ENCODE assay signal across 12 cellular contexts in the genomic region with DNA sequence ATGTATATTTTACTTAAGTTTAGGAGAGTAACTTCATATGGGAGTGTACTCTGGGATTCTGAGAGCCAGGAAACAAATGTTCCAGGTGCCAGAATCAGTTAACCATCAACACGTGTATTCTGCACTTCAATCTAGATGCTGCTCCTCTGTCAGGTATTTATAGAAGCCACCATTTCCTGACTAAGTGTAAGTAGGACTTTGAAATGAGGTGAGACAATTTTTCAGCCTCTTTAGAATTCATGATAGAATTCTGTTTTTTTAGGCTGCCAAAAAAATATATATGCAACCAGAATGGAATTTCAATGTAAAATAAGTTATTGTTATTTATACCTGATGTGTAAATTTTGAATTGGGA. TPM values are rescaled to one million over a fixed set of nuclear protein-coding genes. Genes with fewer than 3 reads are reported as not detected.
DNase-seq lines count a peak whose midpoint lies in the region; ATAC-seq and TF ChIP-seq lines count a peak whose summit lies in the region.
"Not testable (repeated sequence)": the region's sequence is repeated elsewhere in the genome, so short reads cannot be mapped to it uniquely, and the experiment has no call there.
"Had no signal": no experiment of that assay in that cellular context is flagged by ENCODE, and none has a peak within 500 bp of the region (broad histone marks: within the 10 kb centered on the region; RNA-seq: fewer than 3 reads in every experiment).

No MANE protein-coding gene starts in this region.

- H3K27ac ChIP-seq in CD8-positive, alpha-beta T cell (ENCODE audit: low read depth, low read length); Karpas-422 (ENCODE audit: low read length): not testable (repeated sequence)

- not testable (repeated sequence) for H3K27ac Mint-ChIP-seq in CD8-positive, alpha-beta T cell
- peak overlapping the region; percentile 9 for H3K27ac Mint-ChIP-seq in activated T-helper 17 cell treated with anti-CD3 and anti-CD28 coated beads, Interleukin-2, amount 50 U/mL, for 72 hours
- H3K27ac Mint-ChIP-seq in memory B cell: peak overlapping the region; percentile 32

- H3K36me3 Mint-ChIP-seq in CD8-positive, alpha-beta T cell; activated T-helper 17 cell treated with anti-CD3 and anti-CD28 coated beads, Interleukin-2, amount 50 U/mL, for 72 hours (ENCODE audit: low read depth); memory B cell: not testable (repeated sequence)

- CTCF ChIA-PET in CD8-positive, alpha-beta T cell (lab: Charles Lee): interaction anchor here (0.6 to 4.1 kb wide), 29 partner anchors 8 to 833 kb away, joined by 3 to 30 read pairs (median 4); no protein-coding TSS in a partner anchor

- H3K9me3 ChIP-seq in CD8-positive, alpha-beta T cell (ENCODE audit: low read length); Karpas-422 (ENCODE audit: low read length): not testable (repeated sequence)

- not testable (repeated sequence) for H3K79me2 ChIP-seq in Karpas-422 (ENCODE audit: low read length)

- not testable (repeated sequence) for H3K4me2 ChIP-seq in Karpas-422 (ENCODE audit: low read depth, low read length, poor library complexity, severe bottlenecking)

- not testable (repeated sequence) for ATAC-seq in CD8-positive, alpha-beta T cell; activated T-helper 17 cell treated with anti-CD3 and anti-CD28 coated beads, Interleukin-2, amount 50 U/mL, for 72 hours (replicated peaks); memory B cell (ENCODE audit: low read depth)
- ATAC-seq in GM19395 (IDR thresholded peaks at IDR 0.05; ENCODE audit: unreplicated experiment): peak; percentile 36
- peak; percentile 26 for ATAC-seq in GM21737 (IDR thresholded peaks at IDR 0.05; ENCODE audit: unreplicated experiment)
- peak; percentile 36 for ATAC-seq in HG03139 (IDR thresholded peaks at IDR 0.05; ENCODE audit: unreplicated experiment)

- not testable (repeated sequence) for H4K20me1 ChIP-seq in Karpas-422 (ENCODE audit: insufficient read depth, low read depth, low read length)

- TF ChIP-seq CTCF in CD8-positive, alpha-beta T cell (IDR thresholded peaks at IDR 0.05): not testable (repeated sequence)

- H3K27me3 ChIP-seq in CD8-positive, alpha-beta T cell (ENCODE audit: insufficient read depth, low read length); Karpas-422 (ENCODE audit: low read length): not testable (repeated sequence)

- not testable (repeated sequence) for H3K9ac ChIP-seq in Karpas-422 (ENCODE audit: low read length)

- not testable (repeated sequence) for H3K4me1 ChIP-seq in CD8-positive, alpha-beta T cell (ENCODE audit: insufficient read depth, low read length); Karpas-422 (ENCODE audit: low read length)

- not testable (repeated sequence) for H3K36me3 ChIP-seq in CD8-positive, alpha-beta T cell (ENCODE audit: insufficient read depth, low read length); Karpas-422 (ENCODE audit: insufficient read depth, low read length)

- intact Hi-C loops in CD8-positive, alpha-beta T cell (cut with DNase I, micrococcal nuclease): loop anchor here (5.0 to 10.0 kb wide), 3 partner anchors 81 to 551 kb away; no protein-coding TSS in a partner anchor

- H3K4me3 Mint-ChIP-seq in CD8-positive, alpha-beta T cell: peak overlapping the region; percentile 55
- peak overlapping the region; percentile 24 for H3K4me3 Mint-ChIP-seq in activated T-helper 17 cell treated with anti-CD3 and anti-CD28 coated beads, Interleukin-2, amount 50 U/mL, for 72 hours
- H3K4me3 Mint-ChIP-seq in memory B cell: not testable (repeated sequence)

- not testable (repeated sequence) for H3K4me1 Mint-ChIP-seq in CD8-positive, alpha-beta T cell (ENCODE audit: low read depth); activated T-helper 17 cell treated with anti-CD3 and anti-CD28 coated beads, Interleukin-2, amount 50 U/mL, for 72 hours; memory B cell

- not testable (repeated sequence) for DNase-seq in CD8-positive, alpha-beta T cell; memory B cell (ENCODE audit: low spot score in 2 of 2)
- peak; percentile 29 for DNase-seq in Karpas-422

- not testable (repeated sequence) for H3K9me2 ChIP-seq in Karpas-422 (replicated peaks; ENCODE audit: insufficient read depth, low read length)

- not testable (repeated sequence) for H3K4me3 ChIP-seq in CD8-positive, alpha-beta T cell (ENCODE audit: low read depth, low read length); Karpas-422 (ENCODE audit: low read length)

- POLR2A ChIA-PET in CD8-positive, alpha-beta T cell (lab: Charles Lee): not testable (repeated sequence)

- not testable (repeated sequence) for H3K27me3 Mint-ChIP-seq in CD8-positive, alpha-beta T cell (ENCODE audit: low read depth); activated T-helper 17 cell treated with anti-CD3 and anti-CD28 coated beads, Interleukin-2, amount 50 U/mL, for 72 hours; memory B cell

- not testable (repeated sequence) for H3K9me3 Mint-ChIP-seq in CD8-positive, alpha-beta T cell; activated T-helper 17 cell treated with anti-CD3 and anti-CD28 coated beads, Interleukin-2, amount 50 U/mL, for 72 hours; memory B cell

- H2AFZ ChIP-seq in Karpas-422 (ENCODE audit: low read length): not testable (repeated sequence)

RNA-seq across cellular contexts. Expression of a gene that starts 3.5 kb away (rescaled TPM):
- not detected for total RNA-seq in CD8-positive, alpha-beta T cell
- not detected in 2 replicates for total RNA-seq in Karpas-422 (2014; rRNA removed; shearing (Covaris generic); ENCODE audit: low replicate concordance)
- total RNA-seq in activated T-helper 17 cell treated with anti-CD3 and anti-CD28 coated beads, Interleukin-2, amount 50 U/mL, for 72 hours: not detected
- total RNA-seq: Caco-2, H1, HT1080, MCF 10A, RPMI7951 had no signal

RNA-seq across cellular contexts. Expression of a gene that starts 8.3 kb away (rescaled TPM):
- total RNA-seq in CD8-positive, alpha-beta T cell: not detected
- total RNA-seq in Karpas-422 (2014; rRNA removed; shearing (Covaris generic); ENCODE audit: low replicate concordance): not detected in 2 replicates
- not detected for total RNA-seq in activated T-helper 17 cell treated with anti-CD3 and anti-CD28 coated beads, Interleukin-2, amount 50 U/mL, for 72 hours
- total RNA-seq: Caco-2, H1, HT1080, MCF 10A, RPMI7951 had no signal

RNA-seq across cellular contexts. Expression of a gene that starts 19.2 kb away (rescaled TPM):
- not detected for total RNA-seq in CD8-positive, alpha-beta T cell
- not detected in 2 replicates for total RNA-seq in Karpas-422 (2014; rRNA removed; shearing (Covaris generic); ENCODE audit: low replicate concordance)
- not detected for total RNA-seq in activated T-helper 17 cell treated with anti-CD3 and anti-CD28 coated beads, Interleukin-2, amount 50 U/mL, for 72 hours
- total RNA-seq: Caco-2, H1, HT1080, MCF 10A, RPMI7951 had no signal

RNA-seq across cellular contexts. Expression of a gene that starts 29.4 kb away (rescaled TPM):
- not detected for total RNA-seq in CD8-positive, alpha-beta T cell
- total RNA-seq in Karpas-422 (2014; rRNA removed; shearing (Covaris generic); ENCODE audit: low replicate concordance): not detected in 2 replicates
- not detected for total RNA-seq in activated T-helper 17 cell treated with anti-CD3 and anti-CD28 coated beads, Interleukin-2, amount 50 U/mL, for 72 hours
- total RNA-seq: Caco-2, H1, HT1080, MCF 10A, RPMI7951 had no signal

RNA-seq across cellular contexts. Expression of a gene that starts 34.3 kb away (rescaled TPM):
- not detected for total RNA-seq in CD8-positive, alpha-beta T cell
- total RNA-seq in Karpas-422 (2014; rRNA removed; shearing (Covaris generic); ENCODE audit: low replicate concordance): not detected in 2 replicates
- total RNA-seq in activated T-helper 17 cell treated with anti-CD3 and anti-CD28 coated beads, Interleukin-2, amount 50 U/mL, for 72 hours: not detected
- total RNA-seq: Caco-2, H1, HT1080, MCF 10A, RPMI7951 had no signal
